Comparison of ENCODE assay signal across 22 cellular contexts in the genomic region with DNA sequence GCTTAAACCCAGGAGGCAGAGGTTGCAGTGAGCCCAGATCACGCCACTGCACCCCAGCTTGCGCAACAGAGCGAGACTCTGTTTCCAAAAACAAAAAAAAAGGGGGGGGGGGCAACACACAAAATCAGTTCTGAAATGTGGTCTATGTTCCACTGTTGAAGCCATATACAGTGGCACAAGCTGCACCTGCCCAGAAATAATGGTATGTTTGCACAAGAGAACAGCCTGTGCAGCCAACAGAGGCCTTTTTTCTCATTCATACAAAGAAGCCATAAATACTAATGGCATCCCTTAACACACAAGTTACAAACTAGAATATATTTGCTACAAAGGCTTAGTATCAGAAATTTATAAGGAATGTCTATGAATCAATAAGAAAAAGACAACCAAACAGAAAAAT.
"Had no signal": no experiment of that assay in that cellular context is flagged by ENCODE, and none has a peak within 500 bp of the region (broad histone marks: within the 10 kb centered on the region; RNA-seq: fewer than 3 reads in every experiment).

No MANE protein-coding gene starts in this region.

- H3K4me3 ChIP-seq: breast epithelium, esophagus muscularis mucosa, hepatocyte, left lung, stomach, transverse colon, uterus had no signal

- H3K9me3 ChIP-seq: breast epithelium, esophagus muscularis mucosa, left lung, stomach, transverse colon, uterus had no signal

- H3K27me3 ChIP-seq: breast epithelium, esophagus muscularis mucosa, hepatocyte, left lung, stomach, transverse colon, uterus had no signal

- ATAC-seq: left lung; naive thymus-derived CD4-positive, alpha-beta T cell; sciatic nerve; stimulated activated memory B cell treated with anti-CD40 and anti-IgM and Interleukin-4, amounts not matched to agents 10 μg/mL and 1 μg/mL and 100 μg/mL, for 72 hours; WTC11 had no signal

- H3K27ac ChIP-seq: breast epithelium, esophagus muscularis mucosa, hepatocyte, left lung, stomach, transverse colon, uterus had no signal

- H3K4me1 ChIP-seq: breast epithelium had no signal

- H3K36me3 ChIP-seq: esophagus muscularis mucosa, left lung, stomach, transverse colon, uterus had no signal

- DNase-seq: activated CD8-positive, alpha-beta memory T cell treated with anti-CD3 and anti-CD28 coated beads for 24 hours; activated CD8-positive, alpha-beta memory T cell treated with anti-CD3 and anti-CD28 coated beads, Interleukin-2, amount 50 U/mL, for 4 hours; activated naive CD4-positive, alpha-beta T cell; activated naive CD8-positive, alpha-beta T cell treated with anti-CD3 and anti-CD28 coated beads, Interleukin-2, amount 10 ng/mL, durations not matched to agents 7 days and 5 days; activated T-cell treated with anti-CD3 and anti-CD28 coated beads, Interleukin-2, amount 50 U/mL, for 24 hours; amniotic stem cell; glutamatergic neuron; kidney glomerular epithelial cell; left lung; naive thymus-derived CD4-positive, alpha-beta T cell; occipital lobe; small intestine; stimulated activated CD4-positive, alpha-beta T cell treated with anti-CD3 and anti-CD28 coated beads, Interleukin-2, amount 100 ng/mL, for 24 hours; stomach; transverse colon; uterus had no signal
